Comparison of ENCODE assay signal across 8 cellular contexts in the genomic region with DNA sequence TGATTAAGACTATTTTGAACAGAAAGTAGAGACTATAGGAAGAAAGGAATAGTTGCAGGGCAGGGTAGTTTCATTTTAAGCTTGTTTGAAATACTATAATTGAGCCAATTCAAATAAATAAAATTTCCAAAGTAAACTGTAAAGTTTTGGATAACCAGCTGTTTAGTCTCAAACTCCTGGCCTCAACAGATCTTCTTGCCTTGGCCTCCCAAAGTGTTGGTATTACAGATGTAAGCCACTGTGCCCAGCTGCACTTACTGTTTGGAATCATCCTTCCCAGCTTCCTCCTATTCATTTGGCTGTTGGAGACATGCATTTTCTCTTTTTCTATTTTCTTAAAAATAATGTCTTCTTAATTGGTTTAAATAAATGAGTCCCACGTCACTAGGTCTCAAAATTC.
"Had no signal": no experiment of that assay in that cellular context is flagged by ENCODE, and none has a peak within 500 bp of the region (broad histone marks: within the 10 kb centered on the region; RNA-seq: fewer than 3 reads in every experiment).

No MANE protein-coding gene starts in this region.

- ATAC-seq: HCT116 had no signal

- DNase-seq: GM23248, GOT3, H7, HFFc6, KBM-7 had no signal

- H3K9ac ChIP-seq: GM23248, KMS-11 had no signal

- H3K27ac ChIP-seq: GM23248, KMS-11 had no signal

- H2AFZ ChIP-seq: GM23248 had no signal

- H3K36me3 ChIP-seq: HAP-1 had no signal

- H3K4me2 ChIP-seq: KMS-11 had no signal

- H3K4me1 ChIP-seq: HAP-1 had no signal

- H3K4me3 ChIP-seq: GM23248, HAP-1 had no signal

- H3K9me3 ChIP-seq: HAP-1 had no signal
